ENCODE assay signal across 33 cellular contexts in the genomic region with DNA sequence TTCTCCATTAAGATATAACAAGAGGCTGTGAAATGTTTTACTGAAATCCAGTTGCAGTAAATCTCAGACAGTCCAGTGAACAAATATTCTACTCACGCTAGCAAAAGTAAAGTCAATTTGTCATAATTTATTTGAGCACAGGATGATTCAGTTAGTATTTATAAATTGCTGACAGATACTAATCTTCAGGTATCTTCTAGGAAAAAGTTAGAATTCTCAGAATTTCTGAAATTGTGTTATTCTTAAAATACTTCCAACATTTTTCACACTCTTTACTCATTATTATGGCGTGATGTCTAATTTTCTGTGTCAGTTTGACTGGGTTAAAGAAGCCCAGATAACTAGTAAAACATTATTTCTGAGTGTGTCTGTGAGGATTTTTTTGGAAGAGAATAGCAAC.
"Had no signal": no experiment of that assay in that cellular context is flagged by ENCODE, and none has a peak within 500 bp of the region (broad histone marks: within the 10 kb centered on the region; RNA-seq: fewer than 3 reads in every experiment).

No MANE protein-coding gene starts in this region.

- H3K4me3 ChIP-seq: adrenal gland, ascending aorta, body of pancreas, breast epithelium, cardiac muscle cell had no signal

- H3K27me3 ChIP-seq: adrenal gland, ascending aorta, body of pancreas, brain microvascular endothelial cell, breast epithelium, cardiac muscle cell had no signal

- H3K27ac ChIP-seq: adrenal gland, ascending aorta, body of pancreas, brain microvascular endothelial cell, breast epithelium, cardiac muscle cell had no signal

- FAIRE-seq: astrocyte, bronchial epithelial cell had no signal

- H3K4me1 ChIP-seq: adrenal gland, ascending aorta, body of pancreas, breast epithelium had no signal

- DNase-seq: activated effector memory CD4-positive, alpha-beta T cell treated with Interleukin-2 at 50 U/mL for 16 hours; activated gamma-delta T cell; activated gamma-delta T cell treated with Interleukin-2 at 50 U/mL for 16 hours; activated naive CD4-positive, alpha-beta T cell; activated naive CD4-positive, alpha-beta T cell treated with anti-CD3 and anti-CD28 coated beads for 36 hours; activated naive CD4-positive, alpha-beta T cell treated with anti-CD3 and anti-CD28 coated beads, Interleukin-2, amount 10 ng/mL, durations not matched to agents 7 days and 5 days; activated naive CD4-positive, alpha-beta T cell treated with anti-CD3 and anti-CD28 coated beads, Interleukin-2, amount 50 U/mL, for 16 hours; activated naive CD4-positive, alpha-beta T cell treated with Interleukin-2 at 50 U/mL for 16 hours; activated naive CD8-positive, alpha-beta T cell treated with anti-CD3 and anti-CD28 coated beads for 36 hours; activated naive CD8-positive, alpha-beta T cell treated with anti-CD3 and anti-CD28 coated beads, Interleukin-2, amount 10 ng/mL, durations not matched to agents 7 days and 5 days; activated naive CD8-positive, alpha-beta T cell treated with anti-CD3 and anti-CD28 coated beads, Interleukin-2, amount 50 U/mL, for 24 hours; activated T-cell treated with anti-CD3 and anti-CD28 coated beads, Interleukin-2, amount 50 U/mL, for 1 hour; activated T-cell treated with anti-CD3 and anti-CD28 coated beads, Interleukin-2, amount 50 U/mL, for 24 hours; activated T-cell treated with anti-CD3 and anti-CD28 coated beads, Interleukin-2, amount 50 U/mL, for 4 hours; activated T-cell treated with anti-CD3 and anti-CD28 coated beads, Interleukin-2, amount 50 U/mL, for 48 hours; activated T-cell treated with anti-CD3 and anti-CD28 coated beads, Interleukin-2, amount 50 U/mL, for 72 hours; adrenal gland; amniotic stem cell; amygdala; anterior cingulate cortex; aorta; body of pancreas; brain microvascular endothelial cell; caudate nucleus; central memory CD4-positive, alpha-beta T cell; cerebellar nuclear complex had no signal

- H3K9me3 ChIP-seq: adrenal gland, ascending aorta, body of pancreas, breast epithelium had no signal

- ATAC-seq: activated naive CD4-positive, alpha-beta T cell treated with anti-CD3 and anti-CD28 coated beads, Interleukin-2, amount 50 U/mL, for 72 hours; activated naive CD8-positive, alpha-beta T cell treated with anti-CD3 and anti-CD28 coated beads, Interleukin-2, amount 50 U/mL, for 24 hours; activated T-cell treated with anti-CD3 and anti-CD28 coated beads, Interleukin-2, amount 50 U/mL, for 4 hours; activated T-cell treated with anti-CD3 and anti-CD28 coated beads, Interleukin-2, amount 50 U/mL, for 72 hours; activated T-helper 17 cell treated with anti-CD3 and anti-CD28 coated beads, Interleukin-2, amount 50 U/mL, for 72 hours; body of pancreas had no signal

- H3K36me3 ChIP-seq: adrenal gland, ascending aorta, brain microvascular endothelial cell, breast epithelium, cardiac muscle cell had no signal
